Comparison of ENCODE assay signal across 8 cellular contexts in the genomic region with DNA sequence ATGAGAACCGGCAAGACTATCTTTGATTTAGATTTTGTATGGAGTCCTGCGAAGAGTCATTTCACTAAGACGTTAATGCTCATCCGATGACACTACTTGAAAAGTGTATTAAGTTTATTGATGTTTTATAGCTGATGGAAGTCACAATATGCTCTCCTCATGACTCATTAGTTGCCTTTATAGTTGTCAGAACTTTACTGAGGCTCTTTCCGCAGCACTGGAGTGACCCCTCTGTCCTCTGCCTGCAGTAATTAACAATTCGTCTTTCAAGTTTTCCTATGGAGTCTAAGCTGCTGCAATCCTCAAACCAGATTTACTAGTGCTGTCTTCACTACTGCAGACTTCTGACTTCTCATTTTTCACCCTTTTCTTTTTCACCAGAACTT. TPM values are rescaled to one million over a fixed set of nuclear protein-coding genes. Genes with fewer than 3 reads are reported as not detected.
DNase-seq lines count a peak whose midpoint lies in the region; ATAC-seq, FAIRE-seq and TF ChIP-seq lines count a peak whose summit lies in the region.

No MANE protein-coding gene starts in this region.

- H3K23ac ChIP-seq in IMR-90 (ENCODE audit: low read depth, low read length), result peak overlapping the region; percentile 43

- SMC1A ChIA-PET in GM12878 (lab: Charles Lee; ENCODE audit: uncharacterized antibody, unreplicated experiment), result interaction anchor here (0.6 to 3.4 kb wide), 14 partner anchors 8 to 320 kb away, joined by 3 to 14 read pairs (median 5); a partner anchor contains a TSS

- in situ Hi-C loops in IMR-90 (cut with MboI; ENCODE audit: low sequenced_read_pairs) (no loop called here), GM12878 (cut with MboI) (no loop called here)

- POLR2A ChIA-PET in IMR-90 (lab: Charles Lee; ENCODE audit: unreplicated experiment), result interaction anchor here (0.8 to 1.8 kb wide), 3 partner anchors 23 to 48 kb away, joined by 4 to 7 read pairs (median 5); a partner anchor contains a TSS
- POLR2A ChIA-PET in GM12878 (lab: Charles Lee), result interaction anchor here (0.6 to 4.6 kb wide), 8 partner anchors 18 to 96 kb away, joined by 3 to 22 read pairs (median 7); a partner anchor contains a TSS

- RAD21 ChIA-PET in GM12878 (lab: Charles Lee; ENCODE audit: unreplicated experiment), result interaction anchor here (1.0 to 2.5 kb wide), 9 partner anchors 22 to 351 kb away, joined by 3 to 16 read pairs (median 4); a partner anchor contains a TSS

- dilution Hi-C loops in IMR-90 (cut with HindIII; ENCODE audit: low sequenced_read_pairs, unreplicated experiment), result no loop called here

- H4K5ac ChIP-seq in IMR-90 (ENCODE audit: low read depth, low read length), result peak overlapping the region; percentile 62; the same call in 1 of the 2 replicates

- H3K9me3 ChIP-seq in IMR-90 (ENCODE audit: control insufficient read depth, insufficient read depth, low read length) (no peaks in the 10 kb centered on the region), GM12878 (replicated peaks; ENCODE audit: control insufficient read depth, insufficient read depth, low read length) (no peaks in the 10 kb centered on the region; the same call in 2 of the 3 replicates), right lobe of liver (no peaks in the 10 kb centered on the region), upper lobe of right lung (no peaks in the 10 kb centered on the region)

- TF ChIP-seq RAD21 in IMR-90 (IDR thresholded peaks at IDR 0.05; ENCODE audit: low read length) (peak; percentile 21; the same call in 1 of the 2 replicates), GM12878 (IDR thresholded peaks at IDR 0.05; ENCODE audit: insufficient read depth, low read depth, low read length) (peak; percentile 24; the same call in 1 of the 2 replicates)

- H2BK15ac ChIP-seq in IMR-90 (ENCODE audit: low read depth, low read length), result no peak overlapping the region

- peak overlapping the region; percentile 2; the same call in 1 of the 2 replicates for H3K18ac ChIP-seq in IMR-90 (ENCODE audit: low read depth, low read length)

- H3K27ac ChIP-seq in IMR-90 (ENCODE audit: insufficient read depth, low read length), result peak overlapping the region; percentile 39; the same call in 1 of the 2 replicates
- H3K27ac ChIP-seq in GM12878 (ENCODE audit: control insufficient read depth, insufficient read depth), result peak overlapping the region; percentile 99
- H3K27ac ChIP-seq in right lobe of liver, result peak overlapping the region; percentile 96 to 99 (median 99)
- H3K27ac ChIP-seq in upper lobe of right lung, result peak overlapping the region; percentile 99

- H4K20me1 ChIP-seq in IMR-90 (ENCODE audit: insufficient read depth, low read length) (no peaks in the 10 kb centered on the region), GM12878 (ENCODE audit: control insufficient read depth, insufficient read depth) (no peaks in the 10 kb centered on the region)

- H2AK5ac ChIP-seq in IMR-90 (ENCODE audit: low read depth, low read length), result peak overlapping the region; percentile 5; the same call in 1 of the 2 replicates

- peak overlapping the region; percentile 56 for H2BK5ac ChIP-seq in IMR-90 (ENCODE audit: low read depth, low read length, poor library complexity, severe bottlenecking)

- peak; percentile 2; the same call in 1 of the 2 replicates for ATAC-seq in IMR-90 (ENCODE audit: low read depth)
- peak; percentile 9; the same call in 2 of the 3 replicates for ATAC-seq in GM12878
- ATAC-seq in right lobe of liver, result peak in 1 of 4 donors; percentile 15
- ATAC-seq in upper lobe of right lung, result no peak
- ATAC-seq in GM19395 (IDR thresholded peaks at IDR 0.05; ENCODE audit: unreplicated experiment), result no peak
- no peak for ATAC-seq in HG03378 (IDR thresholded peaks at IDR 0.05; ENCODE audit: unreplicated experiment)

- H3K79me1 ChIP-seq in IMR-90 (ENCODE audit: low read depth in 1 of 2, low read length in 2 of 2), result peaks cover 2 to 25% of the 10 kb centered on the region in 2 experiments; a peak in 3 of 4 replicates

- H3K9me1 ChIP-seq in IMR-90 (ENCODE audit: insufficient read depth, low read length), result no peaks in the 10 kb centered on the region

- peak overlapping the region; percentile 87 for H3K14ac ChIP-seq in IMR-90 (replicated peaks; ENCODE audit: low read depth, low read length)

- H3K4ac ChIP-seq in IMR-90 (ENCODE audit: low read depth, low read length), result peak overlapping the region; percentile 79

- peak overlapping the region; percentile 10; the same call in 1 of the 2 replicates for H4K91ac ChIP-seq in IMR-90 (ENCODE audit: insufficient read depth, low read depth, low read length)

- H3K27me3 ChIP-seq in IMR-90 (ENCODE audit: control insufficient read depth, insufficient read depth, low read length), result no peaks in the 10 kb centered on the region
- no peaks in the 10 kb centered on the region for H3K27me3 ChIP-seq in GM12878 (replicated peaks in 1 of 2; ENCODE audit: control insufficient read depth in 2 of 2, insufficient read depth in 2 of 2, low read length in 1 of 2)
- H3K27me3 ChIP-seq in right lobe of liver, result no peaks in the 10 kb centered on the region
- H3K27me3 ChIP-seq in upper lobe of right lung, result no peaks in the 10 kb centered on the region

- no peak for TF ChIP-seq EP300 in GM12878 (IDR thresholded peaks at IDR 0.05; ENCODE audit: borderline replicate concordance in 1 of 2, control insufficient read depth in 1 of 2, low read depth in 2 of 2, low read length in 2 of 2)

- intact Hi-C loops in IMR-90 (cut with micrococcal nuclease), result loop anchor here (10.0 kb wide), 1 partner anchor 61 kb away; no protein-coding TSS in a partner anchor
- intact Hi-C loops in GM12878 (cut with micrococcal nuclease; ENCODE audit: unreplicated experiment), result loop anchor here (2.0 kb wide), 1 partner anchor 33 kb away; a partner anchor contains a TSS
- intact Hi-C loops in right lobe of liver (cut with DNase I), result no loop called here
- intact Hi-C loops in upper lobe of right lung (cut with DNase I), result no loop called here

- WGBS in IMR-90 (ENCODE audit: extremely low coverage in 2 of 2, insufficient read length in 1 of 2), 2 experiments, result 0% methylated on average over 2 of the region's 6 CpGs; no CpG with 5 or more reads in 1 of the 2 experiments
- 2% methylated on average over 6 of the region's 6 CpGs for WGBS in GM12878 (ENCODE audit: insufficient coverage, insufficient replicate concordance, low lambda C conversion rate, missing lambda C conversion rate)
- 2% methylated on average over 6 of the region's 6 CpGs for WGBS in right lobe of liver (ENCODE audit: insufficient coverage, low coverage, low lambda C conversion rate, missing lambda C conversion rate)

- H2AFZ ChIP-seq in IMR-90 (replicated peaks; ENCODE audit: low read length, poor library complexity), result peak overlapping the region; percentile 98
- peak overlapping the region; percentile 96 for H2AFZ ChIP-seq in GM12878 (ENCODE audit: control insufficient read depth, low read depth, low read length)

- FAIRE-seq in GM12878 (lab: Jason Lieb, UNC), result no peak

- DNase-seq in AG09309 (ENCODE audit: low read depth), result no peak
- DNase-seq in IMR-90, result peak; percentile 22
- DNase-seq in GM12878 (ENCODE audit: low read depth, low spot score), result no peak
- DNase-seq in right lobe of liver, result no peak
- DNase-seq in upper lobe of right lung, result no peak
- DNase-seq in NCI-H510A (lab: John Stamatoyannopoulos, UW), result no peak

- BruUV-seq in IMR-90 (replicated peaks; lab: Mats Ljungman, UMichigan) (TSS peak; percentile 43), GM12878 (replicated peaks; lab: Mats Ljungman, UMichigan) (TSS peak; percentile 66)

- H3K79me2 ChIP-seq in GM12878 (ENCODE audit: control insufficient read depth, insufficient read depth, low read length), result peaks cover 41% of the 10 kb centered on the region

- H3K4me3 ChIP-seq in AG09309 (ENCODE audit: control insufficient read depth, low read depth, low read length) (peak overlapping the region; percentile 76), IMR-90 (ENCODE audit: insufficient read depth, low read depth, low read length) (peak overlapping the region; percentile 64), GM12878 (peak overlapping the region; percentile 89), right lobe of liver (peak overlapping the region; percentile 76 to 89 (median 79)), upper lobe of right lung (peak overlapping the region; percentile 73)

- H2BK120ac ChIP-seq in IMR-90 (ENCODE audit: low read depth, low read length), result no peak overlapping the region

- H3K4me2 ChIP-seq in IMR-90 (ENCODE audit: low read depth, low read length) (peak overlapping the region; percentile 87), GM12878 (ENCODE audit: control insufficient read depth, insufficient read depth) (peak overlapping the region; percentile 89)

- H3K4me1 ChIP-seq in IMR-90 (ENCODE audit: control insufficient read depth, insufficient read depth, low read length) (no peaks in the 10 kb centered on the region), GM12878 (ENCODE audit: control insufficient read depth, insufficient read depth, low read length) (no peaks in the 10 kb centered on the region), right lobe of liver (peaks cover 0 to 17% (median 4%) of the 10 kb centered on the region in 4 donors), upper lobe of right lung (peaks cover 29% of the 10 kb centered on the region)

- peak overlapping the region; percentile 81; a peak in 3 of 4 replicates for H4K8ac ChIP-seq in IMR-90 (ENCODE audit: low read depth in 2 of 2, low read length in 2 of 2)

- H3K56ac ChIP-seq in IMR-90 (ENCODE audit: extremely low read depth, insufficient read depth, low read length), result peak overlapping the region; percentile 82

- CTCF ChIA-PET in IMR-90 (lab: Yijun Ruan, JAX), result interaction anchor here (0.7 to 1.0 kb wide), 2 partner anchors 33 to 60 kb away, joined by 3 to 4 read pairs; a partner anchor contains a TSS
- CTCF ChIA-PET in GM12878 (lab: Yijun Ruan, JAX), result interaction anchor here (1.0 to 1.7 kb wide), 4 partner anchors 23 to 348 kb away, joined by 3 to 6 read pairs (median 4); no protein-coding TSS in a partner anchor

- H3K36me3 ChIP-seq in IMR-90 (ENCODE audit: control insufficient read depth, insufficient read depth, low read length), result peaks cover 2% of the 10 kb centered on the region; the same call in 1 of the 2 replicates
- H3K36me3 ChIP-seq in GM12878 (ENCODE audit: control insufficient read depth in 2 of 2, insufficient read depth in 2 of 2, low read length in 1 of 2), result peaks cover 0 to 11% of the 10 kb centered on the region in 2 experiments; a peak in 1 of 4 replicates
- H3K36me3 ChIP-seq in right lobe of liver, result peaks cover 0 to 3% (median 0%) of the 10 kb centered on the region in 4 donors
- H3K36me3 ChIP-seq in upper lobe of right lung, result peaks cover 13% of the 10 kb centered on the region

- H2BK20ac ChIP-seq in IMR-90 (ENCODE audit: low read depth, low read length), result no peak overlapping the region

- peak overlapping the region; percentile 85 for H2AK9ac ChIP-seq in IMR-90 (replicated peaks; ENCODE audit: low read depth, low read length, poor library complexity)

- TF ChIP-seq CTCF in AG09309 (IDR thresholded peaks at IDR 0.05; ENCODE audit: control insufficient read depth, insufficient read depth, low read depth, low read length, missing control alignments) (no peak), IMR-90 (conservative IDR thresholded peaks at IDR 0.05; ENCODE audit: low read depth, low read length) (0 out of 2 replicates have a peak, but pooled peaks have one; percentile 9), GM12878 (IDR thresholded peaks at IDR 0.05 in 2 of 3, conservative IDR thresholded peaks at IDR 0.05 in 1 of 3; ENCODE audit: control insufficient read depth in 2 of 3, extremely low read depth in 1 of 3, insufficient read depth in 1 of 3, low read depth in 3 of 3, low read length in 3 of 3) (0 out of 6 replicates have a peak, but pooled peaks of 1 of the 3 experiments have one; percentile 4), right lobe of liver (IDR thresholded peaks at IDR 0.05) (no peak), upper lobe of right lung (IDR thresholded peaks at IDR 0.05) (no peak)

- H3K9ac ChIP-seq in IMR-90 (ENCODE audit: low read depth, low read length) (peak overlapping the region; percentile 69), GM12878 (ENCODE audit: control insufficient read depth, insufficient read depth, low read length) (peak overlapping the region; percentile 92)

- no peak; the same call in 1 of the 2 replicates for TF ChIP-seq POLR2A in IMR-90 (IDR thresholded peaks at IDR 0.05; ENCODE audit: low read depth, low read length)
- TF ChIP-seq POLR2A in GM12878 (IDR thresholded peaks at IDR 0.05; ENCODE audit: low read depth, low read length), result no peak
- TF ChIP-seq POLR2A in right lobe of liver (IDR thresholded peaks at IDR 0.05), result no peak

RNA-seq across cellular contexts. Expression of a gene that starts 0.9 kb away (rescaled TPM):
- total RNA-seq in IMR-90 (2012; rRNA removed), result 28.7 and 47.8 TPM in 2 replicates
- 13.4 and 15.5 TPM in 2 replicates for polyA plus RNA-seq in IMR-90 (2012; rRNA removed)
- 1.2 and 1.9 TPM in 2 replicates for polyA plus RNA-seq in IMR-90 (2012; cell fraction: cytosol; rRNA removed)
- 2.0 and 22.2 TPM in 2 replicates for polyA plus RNA-seq in IMR-90 (2012; cell fraction: nucleus; rRNA removed; ENCODE audit: low replicate concordance)
- 55.7 and 58.8 TPM in 2 replicates for total RNA-seq in GM12878 (2013; cell fraction: nucleolus; rRNA removed)
- total RNA-seq in GM12878 (2014; rRNA removed), result 33.2 and 37.5 TPM in 2 replicates
- 64.8 and 67.3 TPM in 2 replicates for total RNA-seq in GM12878 (2014; rRNA removed; fragmentation: Illumina TruSeq; extraction: Trizol)
- 34.5 and 37.9 TPM in 2 replicates for total RNA-seq in GM12878 (2021)
- polyA plus RNA-seq in GM12878 (2011; ENCODE audit: low read depth), result 18.2 TPM
- 41.5 and 70.4 TPM in 2 replicates for polyA plus RNA-seq in GM12878 (2011; rRNA removed)
- polyA plus RNA-seq in GM12878 (2011; cell fraction: cytosol; rRNA removed), result 10.1 and 10.4 TPM in 2 replicates
- polyA plus RNA-seq in GM12878 (2011; cell fraction: nucleus; rRNA removed), result 26.2 and 27.0 TPM in 2 replicates
- polyA plus RNA-seq in GM12878 (2012), result 29.6 and 31.7 TPM in 2 replicates
- 52.1 and 65.5 TPM in 2 replicates for polyA plus RNA-seq in GM12878 (2014; fragmentation: Illumina TruSeq; extraction: Trizol)
- 10 to 100 TPM; 52.6 to 68.7 TPM for polyA plus RNA-seq in GM12878 (2014; fragmentation: Nextera tagmentation; extraction: Ambion mirVana)
- polyA plus RNA-seq in GM12878 (2014; rRNA removed), result 20.8 and 29.5 TPM in 2 replicates
- 10 to 100 TPM; 60.9 to 61.8 TPM for polyA plus RNA-seq in GM12878 (2016; fragmentation: Nextera tagmentation; extraction: Ambion mirVana)
- polyA minus RNA-seq in GM12878 (2011; rRNA and poly(A)+ RNA removed), result 12.4 and 21.9 TPM in 2 replicates
- 10.6 and 12.6 TPM in 2 replicates for polyA minus RNA-seq in GM12878 (2011; cell fraction: cytosol; rRNA and poly(A)+ RNA removed)
- polyA minus RNA-seq in GM12878 (2011; cell fraction: nucleus; rRNA and poly(A)+ RNA removed), result 9.3 and 11.8 TPM in 2 replicates
- 10 to 100 TPM; 14.1 to 20.5 (median 17.4) TPM for total RNA-seq in right lobe of liver
- 32.7 TPM for total RNA-seq in upper lobe of right lung

RNA-seq across cellular contexts. Expression of a gene that starts 6.2 kb away (rescaled TPM):
- total RNA-seq in IMR-90 (2012; rRNA removed) (21.5 and 28.1 TPM in 2 replicates), GM12878 (2014; rRNA removed) (13.5 and 16.2 TPM in 2 replicates), GM12878 (2014; rRNA removed; fragmentation: Illumina TruSeq; extraction: Trizol) (17.4 and 18.8 TPM in 2 replicates), GM12878 (2021) (15.0 and 17.6 TPM in 2 replicates), right lobe of liver (10 to 100 TPM; 11.6 to 22.0 (median 14.7) TPM), upper lobe of right lung (14.5 TPM)
- polyA plus RNA-seq in IMR-90 (2012; rRNA removed) (15.1 and 19.6 TPM in 2 replicates), GM12878 (2011; rRNA removed) (15.1 and 19.1 TPM in 2 replicates), GM12878 (2014; fragmentation: Illumina TruSeq; extraction: Trizol) (22.0 and 29.9 TPM in 2 replicates), GM12878 (2014; fragmentation: Nextera tagmentation; extraction: Ambion mirVana) (10 to 100 TPM; 33.2 to 37.1 TPM), GM12878 (2014; rRNA removed) (11.9 and 14.2 TPM in 2 replicates), GM12878 (2016; fragmentation: Nextera tagmentation; extraction: Ambion mirVana) (10 to 100 TPM; 34.4 to 38.3 TPM)
- polyA plus RNA-seq in IMR-90 (2012; cell fraction: cytosol; rRNA removed), result 5.3 and 5.6 TPM in 2 replicates
- 1.9 and 7.8 TPM in 2 replicates for polyA plus RNA-seq in IMR-90 (2012; cell fraction: nucleus; rRNA removed; ENCODE audit: low replicate concordance)
- total RNA-seq in GM12878 (2013; cell fraction: nucleolus; rRNA removed), result 10.3 and 10.6 TPM in 2 replicates
- 8.9 TPM for polyA plus RNA-seq in GM12878 (2011; ENCODE audit: low read depth)
- 6.7 and 7.3 TPM in 2 replicates for polyA plus RNA-seq in GM12878 (2011; cell fraction: cytosol; rRNA removed)
- 7.9 and 9.1 TPM in 2 replicates for polyA plus RNA-seq in GM12878 (2011; cell fraction: nucleus; rRNA removed)
- polyA plus RNA-seq in GM12878 (2012), result 10.0 and 12.6 TPM in 2 replicates
- 6.9 and 8.9 TPM in 2 replicates for polyA minus RNA-seq in GM12878 (2011; rRNA and poly(A)+ RNA removed)
- polyA minus RNA-seq in GM12878 (2011; cell fraction: cytosol; rRNA and poly(A)+ RNA removed), result 2.5 and 3.6 TPM in 2 replicates
- polyA minus RNA-seq in GM12878 (2011; cell fraction: nucleus; rRNA and poly(A)+ RNA removed), result 1.6 and 3.8 TPM in 2 replicates

RNA-seq across cellular contexts. Expression of a gene that starts 32.6 kb away (rescaled TPM):
- 35.5 and 45.0 TPM in 2 replicates for total RNA-seq in IMR-90 (2012; rRNA removed)
- 4.2 and 6.7 TPM in 2 replicates for polyA plus RNA-seq in IMR-90 (2012; rRNA removed)
- 0.56 and 0.81 TPM in 2 replicates for polyA plus RNA-seq in IMR-90 (2012; cell fraction: cytosol; rRNA removed)
- 0.77 and 9.2 TPM in 2 replicates for polyA plus RNA-seq in IMR-90 (2012; cell fraction: nucleus; rRNA removed; ENCODE audit: low replicate concordance)
- 88.9 and 102 TPM in 2 replicates for total RNA-seq in GM12878 (2013; cell fraction: nucleolus; rRNA removed)
- total RNA-seq in GM12878 (2014; rRNA removed), result 11.7 and 11.8 TPM in 2 replicates
- total RNA-seq in GM12878 (2014; rRNA removed; fragmentation: Illumina TruSeq; extraction: Trizol), result 16.5 and 17.3 TPM in 2 replicates
- total RNA-seq in GM12878 (2021), result 13.2 and 13.8 TPM in 2 replicates
- polyA plus RNA-seq in GM12878 (2011; ENCODE audit: low read depth), result 3.6 TPM
- 13.0 and 18.9 TPM in 2 replicates for polyA plus RNA-seq in GM12878 (2011; rRNA removed)
- 4.8 and 6.1 TPM in 2 replicates for polyA plus RNA-seq in GM12878 (2011; cell fraction: cytosol; rRNA removed)
- 14.5 and 15.3 TPM in 2 replicates for polyA plus RNA-seq in GM12878 (2011; cell fraction: nucleus; rRNA removed)
- polyA plus RNA-seq in GM12878 (2012), result 6.9 and 9.2 TPM in 2 replicates
- polyA plus RNA-seq in GM12878 (2014; fragmentation: Illumina TruSeq; extraction: Trizol), result 12.9 and 19.4 TPM in 2 replicates
- polyA plus RNA-seq in GM12878 (2014; fragmentation: Nextera tagmentation; extraction: Ambion mirVana), result 10 to 100 TPM in 1 of 2 experiments, 1 to 10 TPM in 1; 3.5 to 10.1 TPM
- polyA plus RNA-seq in GM12878 (2014; rRNA removed), result 6.7 and 8.4 TPM in 2 replicates
- polyA plus RNA-seq in GM12878 (2016; fragmentation: Nextera tagmentation; extraction: Ambion mirVana), result 10 to 100 TPM; 11.4 to 14.3 TPM
- polyA minus RNA-seq in GM12878 (2011; rRNA and poly(A)+ RNA removed), result 28.9 and 38.8 TPM in 2 replicates
- polyA minus RNA-seq in GM12878 (2011; cell fraction: cytosol; rRNA and poly(A)+ RNA removed), result 9.4 and 9.7 TPM in 2 replicates
- 26.6 and 34.3 TPM in 2 replicates for polyA minus RNA-seq in GM12878 (2011; cell fraction: nucleus; rRNA and poly(A)+ RNA removed)
- 10 to 100 TPM; 10.7 to 13.9 (median 12.7) TPM for total RNA-seq in right lobe of liver
- 25.7 TPM for total RNA-seq in upper lobe of right lung

RNA-seq across cellular contexts. Expression of a gene that starts 48.1 kb away (rescaled TPM):
- total RNA-seq in IMR-90 (2012; rRNA removed), result 192 and 286 TPM in 2 replicates
- 147 and 172 TPM in 2 replicates for polyA plus RNA-seq in IMR-90 (2012; rRNA removed)
- polyA plus RNA-seq in IMR-90 (2012; cell fraction: cytosol; rRNA removed), result 19.9 and 42.9 TPM in 2 replicates
- 9.3 and 70.2 TPM in 2 replicates for polyA plus RNA-seq in IMR-90 (2012; cell fraction: nucleus; rRNA removed; ENCODE audit: low replicate concordance)
- 130 and 142 TPM in 2 replicates for total RNA-seq in GM12878 (2013; cell fraction: nucleolus; rRNA removed)
- total RNA-seq in GM12878 (2014; rRNA removed), result 321 and 373 TPM in 2 replicates
- 454 and 466 TPM in 2 replicates for total RNA-seq in GM12878 (2014; rRNA removed; fragmentation: Illumina TruSeq; extraction: Trizol)
- 343 and 351 TPM in 2 replicates for total RNA-seq in GM12878 (2021)
- polyA plus RNA-seq in GM12878 (2011; ENCODE audit: low read depth), result 233 TPM
- 402 and 618 TPM in 2 replicates for polyA plus RNA-seq in GM12878 (2011; rRNA removed)
- 184 and 218 TPM in 2 replicates for polyA plus RNA-seq in GM12878 (2011; cell fraction: cytosol; rRNA removed)
- polyA plus RNA-seq in GM12878 (2011; cell fraction: nucleus; rRNA removed), result 162 and 191 TPM in 2 replicates
- polyA plus RNA-seq in GM12878 (2012), result 301 and 379 TPM in 2 replicates
- polyA plus RNA-seq in GM12878 (2014; fragmentation: Illumina TruSeq; extraction: Trizol), result 476 and 541 TPM in 2 replicates
- polyA plus RNA-seq in GM12878 (2014; fragmentation: Nextera tagmentation; extraction: Ambion mirVana), result 100 to 1,000 TPM; 510 to 696 TPM
- polyA plus RNA-seq in GM12878 (2014; rRNA removed), result 293 and 348 TPM in 2 replicates
- 100 to 1,000 TPM; 515 TPM for polyA plus RNA-seq in GM12878 (2016; fragmentation: Nextera tagmentation; extraction: Ambion mirVana)
- 267 and 316 TPM in 2 replicates for polyA minus RNA-seq in GM12878 (2011; rRNA and poly(A)+ RNA removed)
- 119 and 142 TPM in 2 replicates for polyA minus RNA-seq in GM12878 (2011; cell fraction: cytosol; rRNA and poly(A)+ RNA removed)
- 56.3 and 75.4 TPM in 2 replicates for polyA minus RNA-seq in GM12878 (2011; cell fraction: nucleus; rRNA and poly(A)+ RNA removed)
- 10 to 100 TPM; 34.3 to 83.1 (median 55.0) TPM for total RNA-seq in right lobe of liver
- 111 TPM for total RNA-seq in upper lobe of right lung

Comparison
In these comparisons a context has a peak if more than half of its experiments do, and no peak if none do; other contexts are left out.
1. ATAC-seq: peak in IMR-90 (single experiment) and GM12878 (single experiment); none in upper lobe of right lung (single experiment), GM19395 (single experiment) and HG03378 (single experiment).
2. H3K27ac ChIP-seq: peak in every context shown above with its lines; median percentile 99 in GM12878; 99 in right lobe of liver; 99 in upper lobe of right lung; 39 in IMR-90.
3. intact Hi-C loops: an anchor here in IMR-90 (10.0 kb wide) and GM12878 (2.0 kb wide); none called in right lobe of liver and upper lobe of right lung.
4. Peak in every context shown above with its lines, with median percentiles within 50 percentile points of each other: H3K4me3 ChIP-seq.